In genomic region chr5:140400730-140401361, GRCh38 we compare ENCODE assay signal across 8 cellular contexts.
DNase-seq lines count a peak whose midpoint lies in the region; ATAC-seq lines count a peak whose summit lies in the region.

No MANE protein-coding gene starts in this region.

- no peak overlapping the region for H3K27ac Mint-ChIP-seq in effector memory CD8-positive, alpha-beta T cell

- peaks cover 7% of the 10 kb centered on the region for H3K36me3 Mint-ChIP-seq in effector memory CD8-positive, alpha-beta T cell (ENCODE audit: insufficient read depth)

- peak; percentile 85 for DNase-seq in COLO829 (ENCODE audit: low spot score)
- DNase-seq in HS-5 (ENCODE audit: low read depth): peak; percentile 98
- peak; percentile 41 for DNase-seq in NK-92 (lab: John Stamatoyannopoulos, UW; ENCODE audit: unreplicated experiment)
- DNase-seq in activated CD8-positive, alpha-beta memory T cell treated with anti-CD3 and anti-CD28 coated beads for 4 hours (ENCODE audit: low read depth in 2 of 2): peak; percentile 71 to 77
- peak; percentile 78 to 84 (median 79) for DNase-seq in effector memory CD8-positive, alpha-beta T cell
- DNase-seq in medulla oblongata (ENCODE audit: extremely low spot score): peak; percentile 99
- DNase-seq in stimulated activated CD4-positive, alpha-beta T cell treated with anti-CD3 and anti-CD28 coated beads, TNF-alpha, amount 100 ng/mL, for 4 hours (ENCODE audit: low read depth in 3 of 3): peak; percentile 65 to 79 (median 69)

- H3K4me1 Mint-ChIP-seq in effector memory CD8-positive, alpha-beta T cell (ENCODE audit: low read depth in 2 of 2): peaks cover 27 to 32% of the 10 kb centered on the region in 2 donors

- no peaks in the 10 kb centered on the region for H3K9me3 Mint-ChIP-seq in effector memory CD8-positive, alpha-beta T cell

- H3K4me3 Mint-ChIP-seq in effector memory CD8-positive, alpha-beta T cell: no peak overlapping the region

- no peaks in the 10 kb centered on the region for H3K27me3 Mint-ChIP-seq in effector memory CD8-positive, alpha-beta T cell

- peak; percentile 61 for ATAC-seq in GM21360 (IDR thresholded peaks at IDR 0.05; ENCODE audit: unreplicated experiment)
- ATAC-seq in effector memory CD8-positive, alpha-beta T cell (replicated peaks): peak; percentile 63

Comparison
In these comparisons a context has a peak if more than half of its experiments do, and no peak if none do; other contexts are left out.
1. Peak in every context shown above with its lines: DNase-seq and ATAC-seq.
2. DNase-seq: peak in every context shown above with its lines; median percentile 99 in medulla oblongata; 98 in HS-5; 85 in COLO829; 79 in effector memory CD8-positive, alpha-beta T cell; 74 in activated CD8-positive, alpha-beta memory T cell treated with anti-CD3 and anti-CD28 coated beads for 4 hours; 69 in stimulated activated CD4-positive, alpha-beta T cell treated with anti-CD3 and anti-CD28 coated beads, TNF-alpha, amount 100 ng/mL, for 4 hours; 41 in NK-92.